ENCODE assay signal across 1 cellular context in the genomic region with DNA sequence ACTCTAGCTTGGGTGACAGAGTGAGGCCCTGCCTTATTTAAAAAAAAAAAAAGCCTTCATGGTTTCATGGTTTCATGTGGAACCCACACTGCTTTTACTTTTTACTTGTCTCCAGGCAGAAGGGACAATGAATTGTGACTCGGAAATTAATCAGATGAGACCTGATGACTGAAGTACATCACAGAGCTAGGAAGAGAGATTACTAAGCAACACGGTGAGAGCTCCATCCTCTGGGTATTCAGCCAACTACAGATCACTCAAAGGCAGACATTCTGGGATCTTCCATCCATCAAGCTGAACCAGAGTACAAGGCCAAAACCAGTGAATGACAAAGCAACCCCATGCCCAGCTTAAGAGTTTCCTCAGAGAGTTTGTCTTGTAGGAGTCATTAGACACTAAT.
TF ChIP-seq lines count a peak whose summit lies in the region.

No MANE protein-coding gene starts in this region.

TF ChIP-seq in K562, 482 proteins besides CTCF, POLR2A, EP300 and RAD21 (continued from another document):
- TF ChIP-seq, protein P1, sequence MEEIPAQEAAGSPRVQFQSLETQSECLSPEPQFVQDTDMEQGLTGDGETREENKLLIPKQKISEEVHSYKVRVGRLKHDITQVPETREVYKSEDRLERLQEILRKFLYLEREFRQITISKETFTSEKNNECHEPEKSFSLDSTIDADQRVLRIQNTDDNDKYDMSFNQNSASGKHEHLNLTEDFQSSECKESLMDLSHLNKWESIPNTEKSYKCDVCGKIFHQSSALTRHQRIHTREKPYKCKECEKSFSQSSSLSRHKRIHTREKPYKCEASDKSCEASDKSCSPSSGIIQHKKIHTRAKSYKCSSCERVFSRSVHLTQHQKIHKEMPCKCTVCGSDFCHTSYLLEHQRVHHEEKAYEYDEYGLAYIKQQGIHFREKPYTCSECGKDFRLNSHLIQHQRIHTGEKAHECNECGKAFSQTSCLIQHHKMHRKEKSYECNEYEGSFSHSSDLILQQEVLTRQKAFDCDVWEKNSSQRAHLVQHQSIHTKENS (CRISPR knock-in tag; IDR thresholded peaks at IDR 0.05) = no peak
- TF ChIP-seq MEIS2 (IDR thresholded peaks at IDR 0.05; ENCODE audit: partially characterized antibody) = peak; percentile 61
- TF ChIP-seq, protein P2, sequence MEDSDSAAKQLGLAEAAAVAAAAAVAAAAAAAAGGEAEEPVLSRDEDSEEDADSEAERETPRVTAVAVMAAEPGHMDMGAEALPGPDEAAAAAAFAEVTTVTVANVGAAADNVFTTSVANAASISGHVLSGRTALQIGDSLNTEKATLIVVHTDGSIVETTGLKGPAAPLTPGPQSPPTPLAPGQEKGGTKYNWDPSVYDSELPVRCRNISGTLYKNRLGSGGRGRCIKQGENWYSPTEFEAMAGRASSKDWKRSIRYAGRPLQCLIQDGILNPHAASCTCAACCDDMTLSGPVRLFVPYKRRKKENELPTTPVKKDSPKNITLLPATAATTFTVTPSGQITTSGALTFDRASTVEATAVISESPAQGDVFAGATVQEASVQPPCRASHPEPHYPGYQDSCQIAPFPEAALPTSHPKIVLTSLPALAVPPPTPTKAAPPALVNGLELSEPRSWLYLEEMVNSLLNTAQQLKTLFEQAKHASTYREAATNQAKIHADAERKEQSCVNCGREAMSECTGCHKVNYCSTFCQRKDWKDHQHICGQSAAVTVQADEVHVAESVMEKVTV (CRISPR knock-in tag; IDR thresholded peaks at IDR 0.05) = peak; percentile 49; the same call in 1 of the 2 replicates
- TF ChIP-seq, protein P3, sequence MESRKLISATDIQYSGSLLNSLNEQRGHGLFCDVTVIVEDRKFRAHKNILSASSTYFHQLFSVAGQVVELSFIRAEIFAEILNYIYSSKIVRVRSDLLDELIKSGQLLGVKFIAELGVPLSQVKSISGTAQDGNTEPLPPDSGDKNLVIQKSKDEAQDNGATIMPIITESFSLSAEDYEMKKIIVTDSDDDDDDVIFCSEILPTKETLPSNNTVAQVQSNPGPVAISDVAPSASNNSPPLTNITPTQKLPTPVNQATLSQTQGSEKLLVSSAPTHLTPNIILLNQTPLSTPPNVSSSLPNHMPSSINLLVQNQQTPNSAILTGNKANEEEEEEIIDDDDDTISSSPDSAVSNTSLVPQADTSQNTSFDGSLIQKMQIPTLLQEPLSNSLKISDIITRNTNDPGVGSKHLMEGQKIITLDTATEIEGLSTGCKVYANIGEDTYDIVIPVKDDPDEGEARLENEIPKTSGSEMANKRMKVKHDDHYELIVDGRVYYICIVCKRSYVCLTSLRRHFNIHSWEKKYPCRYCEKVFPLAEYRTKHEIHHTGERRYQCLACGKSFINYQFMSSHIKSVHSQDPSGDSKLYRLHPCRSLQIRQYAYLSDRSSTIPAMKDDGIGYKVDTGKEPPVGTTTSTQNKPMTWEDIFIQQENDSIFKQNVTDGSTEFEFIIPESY (CRISPR knock-in tag; IDR thresholded peaks at IDR 0.05) = no peak
- no peak for TF ChIP-seq RBM39 (optimal IDR thresholded peaks at IDR 0.05; ENCODE audit: low read depth, low read length)
- TF ChIP-seq SMC3 (conservative IDR thresholded peaks at IDR 0.05; ENCODE audit: insufficient read depth, low read depth, low read length) = peak; percentile 33; the same call in 1 of the 2 replicates
